9 cellular contexts compared by ENCODE assay signal in the genomic region with DNA sequence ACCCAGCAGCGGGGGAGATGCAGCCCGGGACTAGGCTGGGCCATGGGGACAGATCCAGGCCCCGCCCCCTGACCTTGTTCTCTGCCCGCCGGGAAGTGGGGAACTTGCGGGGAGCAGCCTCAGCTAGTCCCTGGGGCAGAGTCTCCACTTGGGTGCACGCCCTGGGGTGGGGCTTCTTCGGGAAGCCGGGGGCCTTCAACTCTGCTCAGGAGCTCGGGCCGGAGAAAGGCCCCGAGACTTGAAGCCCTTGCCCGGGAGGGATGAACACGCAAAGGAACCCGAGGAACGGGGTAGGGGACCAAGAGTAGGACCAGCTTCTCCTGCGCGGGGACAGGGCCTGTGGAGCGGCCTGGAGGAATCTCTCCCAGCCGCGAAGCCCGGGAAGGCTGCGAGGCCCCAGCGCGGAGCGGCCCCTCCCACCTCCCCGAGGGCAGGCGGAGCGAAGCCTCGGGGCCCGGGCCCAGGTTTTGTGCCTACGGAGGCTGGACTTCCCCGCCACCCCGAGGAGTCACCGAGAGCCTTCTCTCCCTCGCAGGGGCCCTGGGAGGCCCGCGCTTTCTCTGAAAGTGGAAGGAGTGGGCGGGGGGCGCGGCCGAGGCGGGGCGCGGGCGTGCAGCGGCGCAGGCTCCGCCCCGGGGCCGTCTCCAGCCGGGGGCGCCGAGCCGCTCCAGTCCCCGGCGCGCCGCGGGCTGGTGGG. TPM values are rescaled to one million over a fixed set of nuclear protein-coding genes. Genes with fewer than 3 reads are reported as not detected.
DNase-seq lines count a peak whose midpoint lies in the region; ATAC-seq, FAIRE-seq and TF ChIP-seq lines count a peak whose summit lies in the region.
"Had no signal": no experiment of that assay in that cellular context is flagged by ENCODE, and none has a peak within 500 bp of the region (broad histone marks: within the 10 kb centered on the region; RNA-seq: fewer than 3 reads in every experiment).

TSS of gene ITPKA (plus strand) at position 670 of the 697 bp plus-strand sequence. CDS start 54 bp downstream, outside the sequence.

- ATAC-seq in HG03432 (IDR thresholded peaks at IDR 0.05; ENCODE audit: unreplicated experiment) = peak; percentile 79
- ATAC-seq in naive thymus-derived CD4-positive, alpha-beta T cell = peak; percentile 93
- ATAC-seq in stimulated activated memory B cell treated with anti-CD40 and anti-IgM and Interleukin-4, amounts not matched to agents 10 μg/mL and 1 μg/mL and 100 μg/mL, for 72 hours = peak; percentile 89

- H3K27me3 ChIP-seq in BLaER1 treated with 17β-estradiol and CSF1 and Interleukin-3, amounts not matched to agents 10 nM and 100 nM = peaks cover 42 to 73% (median 65%) of the 10 kb centered on the region in 11 experiments
- H3K27me3 ChIP-seq in naive thymus-derived CD4-positive, alpha-beta T cell (ENCODE audit: control insufficient read depth in 2 of 2, insufficient read depth in 2 of 2, low read length in 2 of 2) = peaks cover 0 to 8% of the 10 kb centered on the region in 2 donors

- peak within 1 kb of the TSS in 10 of 11 experiments; percentile 13 to 91 (median 84); a peak in 18 of 22 replicates for H3K27ac ChIP-seq in BLaER1 treated with 17β-estradiol and CSF1 and Interleukin-3, amounts not matched to agents 10 nM and 100 nM
- peak within 1 kb of the TSS; percentile 29 for H3K27ac ChIP-seq in naive thymus-derived CD4-positive, alpha-beta T cell (ENCODE audit: low read depth, low read length)

- peak within 1 kb of the TSS in 4 of 9 donors; percentile 26 to 62 (median 57) for H3K27ac Mint-ChIP-seq in naive thymus-derived CD4-positive, alpha-beta T cell
- H3K27ac Mint-ChIP-seq in stimulated activated memory B cell treated with anti-CD40 and anti-IgM and Interleukin-4, amounts not matched to agents 10 μg/mL and 1 μg/mL and 100 μg/mL, for 72 hours = peak within 1 kb of the TSS; percentile 68

- POLR2A ChIA-PET in naive thymus-derived CD4-positive, alpha-beta T cell (lab: Charles Lee) = interaction anchor here (0.6 to 1.1 kb wide), 3 partner anchors 9 to 167 kb away, joined by 3 read pairs; partner anchors contain the start of gene MGA

- H3K9me3 Mint-ChIP-seq in naive thymus-derived CD4-positive, alpha-beta T cell = peaks cover 0 to 2% (median 0%) of the 10 kb centered on the region in 11 donors
- no peaks in the 10 kb centered on the region for H3K9me3 Mint-ChIP-seq in stimulated activated memory B cell treated with anti-CD40 and anti-IgM and Interleukin-4, amounts not matched to agents 10 μg/mL and 1 μg/mL and 100 μg/mL, for 72 hours

- peaks cover 39 to 75% (median 68%) of the 10 kb centered on the region in 10 experiments for H3K4me1 ChIP-seq in BLaER1 treated with 17β-estradiol and CSF1 and Interleukin-3, amounts not matched to agents 10 nM and 100 nM
- H3K4me1 ChIP-seq in naive thymus-derived CD4-positive, alpha-beta T cell (ENCODE audit: control insufficient read depth in 2 of 2, insufficient read depth in 2 of 2, low read length in 2 of 2) = peaks cover 11 to 20% of the 10 kb centered on the region in 2 donors

- no peak for TF ChIP-seq CTCF in epithelial cell of proximal tubule (conservative IDR thresholded peaks at IDR 0.05; ENCODE audit: low read depth, low read length)

- H3K9me3 ChIP-seq in BLaER1 treated with 17β-estradiol and CSF1 and Interleukin-3, amounts not matched to agents 10 nM and 100 nM (replicated peaks in 1 of 11) = no peaks in the 10 kb centered on the region
- no peaks in the 10 kb centered on the region for H3K9me3 ChIP-seq in naive thymus-derived CD4-positive, alpha-beta T cell (ENCODE audit: control insufficient read depth in 2 of 3, low read length in 3 of 3)

- H4K20me1 ChIP-seq in BLaER1 treated with 17β-estradiol and CSF1 and Interleukin-3, amounts not matched to agents 10 nM and 100 nM = peaks cover 3 to 44% (median 37%) of the 10 kb centered on the region in 11 experiments; a peak in 20 of 22 replicates

- H3K36me3 ChIP-seq in BLaER1 treated with 17β-estradiol and CSF1 and Interleukin-3, amounts not matched to agents 10 nM and 100 nM = no peaks in the 10 kb centered on the region
- no peaks in the 10 kb centered on the region for H3K36me3 ChIP-seq in naive thymus-derived CD4-positive, alpha-beta T cell (ENCODE audit: control insufficient read depth in 2 of 3, insufficient read depth in 3 of 3, low read length in 3 of 3)

- peaks cover 0 to 4% (median 0%) of the 10 kb centered on the region in 5 donors for H3K36me3 Mint-ChIP-seq in naive thymus-derived CD4-positive, alpha-beta T cell
- H3K36me3 Mint-ChIP-seq in stimulated activated memory B cell treated with anti-CD40 and anti-IgM and Interleukin-4, amounts not matched to agents 10 μg/mL and 1 μg/mL and 100 μg/mL, for 72 hours = no peaks in the 10 kb centered on the region

- H3K4me2 ChIP-seq in BLaER1 treated with 17β-estradiol and CSF1 and Interleukin-3, amounts not matched to agents 10 nM and 100 nM = peak within 1 kb of the TSS; percentile 97 to 100 (median 100)

- CTCF ChIA-PET in naive thymus-derived CD4-positive, alpha-beta T cell (lab: Charles Lee) = no interaction called here

- peak within 1 kb of the TSS; percentile 60 to 76 (median 68) for H3K4me3 ChIP-seq in BLaER1 treated with 17β-estradiol and CSF1 and Interleukin-3, amounts not matched to agents 10 nM and 100 nM
- H3K4me3 ChIP-seq in epithelial cell of proximal tubule (ENCODE audit: low read depth, low read length) = peak within 1 kb of the TSS; percentile 63
- H3K4me3 ChIP-seq in naive thymus-derived CD4-positive, alpha-beta T cell (ENCODE audit: low read length) = peak within 1 kb of the TSS; percentile 70

- peak within 1 kb of the TSS; percentile 60 to 90 (median 84) for H3K9ac ChIP-seq in BLaER1 treated with 17β-estradiol and CSF1 and Interleukin-3, amounts not matched to agents 10 nM and 100 nM

- H3K27me3 Mint-ChIP-seq in naive thymus-derived CD4-positive, alpha-beta T cell = peaks cover 33 to 44% (median 41%) of the 10 kb centered on the region in 5 donors
- H3K27me3 Mint-ChIP-seq in stimulated activated memory B cell treated with anti-CD40 and anti-IgM and Interleukin-4, amounts not matched to agents 10 μg/mL and 1 μg/mL and 100 μg/mL, for 72 hours = peaks cover 46% of the 10 kb centered on the region

- peak; percentile 88 for DNase-seq in GM19239 (ENCODE audit: insufficient read length, low spot score)
- DNase-seq in NOMO-1 treated with DMSO at 0.1 percent for 48 hours (lab: John Stamatoyannopoulos, UW; ENCODE audit: unreplicated experiment) = peak; percentile 54
- peak; percentile 73 for DNase-seq in activated T-cell treated with anti-CD3 and anti-CD28 coated beads for 1 hour (ENCODE audit: low read depth)
- no peak for DNase-seq in epithelial cell of proximal tubule (ENCODE audit: low read depth)
- peak; percentile 55 to 95 (median 67) for DNase-seq in naive thymus-derived CD4-positive, alpha-beta T cell

- FAIRE-seq in GM19239 (lab: Jason Lieb, UNC) = no peak
- FAIRE-seq: endometrium had no signal

- H3K4me1 Mint-ChIP-seq in naive thymus-derived CD4-positive, alpha-beta T cell = peaks cover 6 to 35% (median 8%) of the 10 kb centered on the region in 7 donors
- H3K4me1 Mint-ChIP-seq in stimulated activated memory B cell treated with anti-CD40 and anti-IgM and Interleukin-4, amounts not matched to agents 10 μg/mL and 1 μg/mL and 100 μg/mL, for 72 hours = peaks cover 19% of the 10 kb centered on the region

- H3K4me3 Mint-ChIP-seq in naive thymus-derived CD4-positive, alpha-beta T cell = peak within 1 kb of the TSS; percentile 74 to 91 (median 87)
- H3K4me3 Mint-ChIP-seq in stimulated activated memory B cell treated with anti-CD40 and anti-IgM and Interleukin-4, amounts not matched to agents 10 μg/mL and 1 μg/mL and 100 μg/mL, for 72 hours = peak within 1 kb of the TSS; percentile 80

- intact Hi-C loops in naive thymus-derived CD4-positive, alpha-beta T cell (cut with micrococcal nuclease) = loop anchor here (1.0 to 10.0 kb wide), 5 partner anchors 9 to 926 kb away; partner anchors contain the start of genes CCDC32 (in 1 of the 2), RPAP1 (in 1 of the 2), RPUSD2 (in 1 of the 2) and RTF1 (in 1 of the 2)

RNA-seq across cellular contexts. Expression of gene ITPKA, which starts in this region (rescaled TPM):
- total RNA-seq in epithelial cell of proximal tubule = 6.7 and 9.8 TPM in 2 replicates
- total RNA-seq in naive thymus-derived CD4-positive, alpha-beta T cell = under 1 TPM in 2 of 5 experiments, not detected in 3; 0.20 to 0.97 TPM
- polyA plus RNA-seq in naive thymus-derived CD4-positive, alpha-beta T cell = under 1 TPM in 1 of 2 donors, not detected in 1; 0.22 TPM

Comparison
In these comparisons a context has a peak if more than half of its experiments do, and no peak if none do; other contexts are left out.
1. Peak in DNase-seq, ATAC-seq, H3K4me3 ChIP-seq and H3K27ac ChIP-seq in naive thymus-derived CD4-positive, alpha-beta T cell; RNA of the gene not detected or under 1 TPM.